Comparison of ENCODE assay signal across 14 cellular contexts in the genomic region with DNA sequence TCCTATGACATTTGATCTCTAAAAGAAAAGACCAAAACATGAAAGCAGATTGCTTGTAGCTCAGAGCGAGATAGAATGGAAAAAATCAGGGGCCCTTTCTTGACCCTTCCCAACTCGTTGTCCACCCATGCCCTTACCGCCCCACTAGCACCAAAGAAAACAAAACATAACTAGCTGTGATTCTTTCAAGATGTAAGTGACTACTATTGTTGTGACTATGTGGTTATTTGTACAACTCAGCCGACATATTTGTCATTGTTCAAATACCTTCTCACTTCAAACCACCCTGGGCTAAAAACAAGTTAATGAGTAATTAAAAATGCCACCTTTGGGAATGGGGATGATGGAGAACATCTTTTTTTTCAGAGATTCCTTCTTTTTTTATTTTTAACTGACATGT.
"Had no signal": no experiment of that assay in that cellular context is flagged by ENCODE, and none has a peak within 500 bp of the region (broad histone marks: within the 10 kb centered on the region; RNA-seq: fewer than 3 reads in every experiment).

No MANE protein-coding gene starts in this region.

- H3K9me3 Mint-ChIP-seq: activated T-cell treated with anti-CD3 and anti-CD28 coated beads, Interleukin-2, amount 50 U/mL, for 72 hours; memory B cell; nephron progenitor cell; stimulated activated naive CD8-positive, alpha-beta T cell treated with anti-CD3 and anti-CD28 coated beads, Interleukin-15, Interleukin-2, amounts not matched to agents 100 ng/mL and 50 ng/mL, for 24 hours had no signal

- H3K36me3 Mint-ChIP-seq: memory B cell had no signal

- H3K27me3 Mint-ChIP-seq: effector memory CD8-positive, alpha-beta T cell; stimulated activated naive CD8-positive, alpha-beta T cell treated with anti-CD3 and anti-CD28 coated beads, Interleukin-15, Interleukin-2, amounts not matched to agents 100 ng/mL and 50 ng/mL, for 24 hours had no signal

- DNase-seq: activated CD4-positive, alpha-beta T cell treated with anti-CD3 and anti-CD28 coated beads, Interleukin-2, amount 50 U/mL, for 48 hours; activated CD4-positive, CD25-positive, alpha-beta regulatory T cell treated with anti-CD3 and anti-CD28 coated beads, Interleukin-2, amount 50 U/mL, for 72 hours; activated CD8-positive, alpha-beta memory T cell treated with anti-CD3 and anti-CD28 coated beads, Interleukin-2, amount 50 U/mL, for 4 hours; activated T-cell treated with anti-CD3 and anti-CD28 coated beads, Interleukin-2, amount 50 U/mL, for 72 hours; caudate nucleus; effector memory CD8-positive, alpha-beta T cell; glutamatergic neuron; left ventricle myocardium inferior; nephron progenitor cell; stimulated activated CD4-positive, alpha-beta T cell treated with anti-CD3 and anti-CD28 coated beads, Interleukin-15, amount 100 ng/mL, for 24 hours; stimulated activated CD4-positive, alpha-beta T cell treated with anti-CD3 and anti-CD28 coated beads, Interleukin-4, amount 100 ng/mL, for 24 hours; upper lobe of left lung had no signal

- H3K27ac Mint-ChIP-seq: activated T-cell treated with anti-CD3 and anti-CD28 coated beads, Interleukin-2, amount 50 U/mL, for 72 hours; effector memory CD8-positive, alpha-beta T cell; memory B cell; nephron progenitor cell; stimulated activated naive CD8-positive, alpha-beta T cell treated with anti-CD3 and anti-CD28 coated beads, Interleukin-15, Interleukin-2, amounts not matched to agents 100 ng/mL and 50 ng/mL, for 24 hours had no signal

- H3K4me3 Mint-ChIP-seq: activated T-cell treated with anti-CD3 and anti-CD28 coated beads, Interleukin-2, amount 50 U/mL, for 72 hours; effector memory CD8-positive, alpha-beta T cell; memory B cell; nephron progenitor cell; stimulated activated naive CD8-positive, alpha-beta T cell treated with anti-CD3 and anti-CD28 coated beads, Interleukin-15, Interleukin-2, amounts not matched to agents 100 ng/mL and 50 ng/mL, for 24 hours had no signal

- H3K4me1 Mint-ChIP-seq: memory B cell had no signal
